21 cellular contexts compared by ENCODE assay signal in genomic region chr1:36391271-36391670, GRCh38. TPM values are rescaled to one million over a fixed set of nuclear protein-coding genes. Genes with fewer than 3 reads are reported as not detected.
DNase-seq lines count a peak whose midpoint lies in the region; ATAC-seq, FAIRE-seq and TF ChIP-seq lines count a peak whose summit lies in the region.
"Had no signal": no experiment of that assay in that cellular context is flagged by ENCODE, and none has a peak within 500 bp of the region (broad histone marks: within the 10 kb centered on the region; RNA-seq: fewer than 3 reads in every experiment).

No MANE protein-coding gene starts in this region.

- no peak overlapping the region for H3K4me3 ChIP-seq in aorta (ENCODE audit: low read length in 2 of 2)
- H3K4me3 ChIP-seq: ascending aorta, esophagus squamous epithelium, prostate gland, thyroid gland had no signal

- H3K27ac ChIP-seq in aorta (ENCODE audit: low read depth in 1 of 2, low read length in 2 of 2): peak overlapping the region in 1 of 2 donors; percentile 17
- H3K27ac ChIP-seq: prostate gland, thyroid gland had no signal

- WGBS in aorta, 2 donors: 94 to 96% methylated on average over 8 of the region's 8 CpGs

- peaks cover 0 to 2% of the 10 kb centered on the region in 2 donors for H3K36me3 ChIP-seq in aorta (ENCODE audit: control insufficient read depth in 1 of 2, insufficient read depth in 2 of 2, low read length in 1 of 2)

- no peak for TF ChIP-seq CTCF in natural killer cell (IDR thresholded peaks at IDR 0.05)

- no peak for TF ChIP-seq POLR2A in GM12891 (IDR thresholded peaks at IDR 0.05; ENCODE audit: low read depth, low read length)

- peaks cover 30 to 32% of the 10 kb centered on the region in 2 donors for H3K4me1 Mint-ChIP-seq in natural killer cell treated with Interleukin-12 subunit alpha and Interleukin-12 subunit beta and Interleukin-15 and Interleukin-18, amount 100 ng/mL, for 72 hours (ENCODE audit: low read depth in 2 of 2)
- H3K4me1 Mint-ChIP-seq in natural killer cell (peaks cover 8 to 21% of the 10 kb centered on the region in 2 donors), T-helper 17 cell (peaks cover 20% of the 10 kb centered on the region), naive B cell (peaks cover 54 to 91% (median 79%) of the 10 kb centered on the region in 3 donors)

- no peaks in the 10 kb centered on the region for H3K9me3 ChIP-seq in T-helper 17 cell (ENCODE audit: control insufficient read depth, low read length, poor library complexity, severe bottlenecking)
- H3K9me3 ChIP-seq in aorta (ENCODE audit: control insufficient read depth, low read length): no peaks in the 10 kb centered on the region
- H3K9me3 ChIP-seq: ascending aorta, esophagus squamous epithelium, prostate gland, thyroid gland had no signal

- no peak for DNase-seq in natural killer cell treated with Interleukin-12 subunit alpha and Interleukin-12 subunit beta and Interleukin-15 and Interleukin-18, amount 100 ng/mL, for 72 hours (ENCODE audit: low spot score)
- DNase-seq in natural killer cell (no peak), T-helper 17 cell (no peak), naive B cell (no peak), aorta (peak; percentile 26 to 28), iPS-NIHi7 (ENCODE audit: extremely low spot score) (no peak), GM12891 (ENCODE audit: insufficient read length, low spot score) (no peak)
- DNase-seq: activated CD8-positive, alpha-beta memory T cell treated with anti-CD3 and anti-CD28 coated beads, Interleukin-2, amount 10 ng/mL, durations not matched to agents 7 days and 5 days; activated effector memory CD4-positive, alpha-beta T cell treated with anti-CD3 and anti-CD28 coated beads, Interleukin-2, amount 50 U/mL, for 16 hours; effector memory CD4-positive, alpha-beta T cell; EL; esophagus squamous epithelium; NCI-H1105 treated with DMSO at 0.1 percent for 48 hours; NCI-H526; SHP77 treated with DMSO at 0.1 percent for 48 hours; stimulated activated CD4-positive, alpha-beta T cell treated with anti-CD3 and anti-CD28 coated beads, Interleukin-4, amount 100 ng/mL, for 4 hours; thyroid gland had no signal

- no peaks in the 10 kb centered on the region for H3K9me3 Mint-ChIP-seq in natural killer cell treated with Interleukin-12 subunit alpha and Interleukin-12 subunit beta and Interleukin-15 and Interleukin-18, amount 100 ng/mL, for 72 hours
- H3K9me3 Mint-ChIP-seq in natural killer cell: no peaks in the 10 kb centered on the region
- peaks cover 0 to 4% (median 0%) of the 10 kb centered on the region in 7 donors for H3K9me3 Mint-ChIP-seq in naive B cell
- H3K9me3 Mint-ChIP-seq: mesothelial cell of epicardium had no signal

- intact Hi-C loops in natural killer cell (cut with micrococcal nuclease): no loop called here
- intact Hi-C loops in aorta (cut with DNase I): no loop called here

- no peaks in the 10 kb centered on the region for H3K27me3 Mint-ChIP-seq in natural killer cell treated with Interleukin-12 subunit alpha and Interleukin-12 subunit beta and Interleukin-15 and Interleukin-18, amount 100 ng/mL, for 72 hours
- no peaks in the 10 kb centered on the region for H3K27me3 Mint-ChIP-seq in natural killer cell (ENCODE audit: low read depth in 2 of 2)
- no peaks in the 10 kb centered on the region for H3K27me3 Mint-ChIP-seq in T-helper 17 cell
- H3K27me3 Mint-ChIP-seq in naive B cell: no peaks in the 10 kb centered on the region
- H3K27me3 Mint-ChIP-seq: activated CD8-positive, alpha-beta memory T cell treated with anti-CD3 and anti-CD28 coated beads, Interleukin-2, amount 10 ng/mL, durations not matched to agents 7 days and 5 days had no signal

- H3K4me1 ChIP-seq in aorta (ENCODE audit: control insufficient read depth in 1 of 2, insufficient read depth in 2 of 2, low read length in 2 of 2): peaks cover 0 to 7% of the 10 kb centered on the region in 2 donors

- no peak for FAIRE-seq in GM12891 (lab: Jason Lieb, UNC)

- peaks cover 10% of the 10 kb centered on the region for H3K36me3 Mint-ChIP-seq in natural killer cell treated with Interleukin-12 subunit alpha and Interleukin-12 subunit beta and Interleukin-15 and Interleukin-18, amount 100 ng/mL, for 72 hours
- H3K36me3 Mint-ChIP-seq in natural killer cell (no peaks in the 10 kb centered on the region), T-helper 17 cell (ENCODE audit: low read depth) (peaks cover 6% of the 10 kb centered on the region), naive B cell (peaks cover 5 to 8% of the 10 kb centered on the region in 2 donors)

- peak overlapping the region; percentile 41 to 67 for H3K27ac Mint-ChIP-seq in natural killer cell treated with Interleukin-12 subunit alpha and Interleukin-12 subunit beta and Interleukin-15 and Interleukin-18, amount 100 ng/mL, for 72 hours
- H3K27ac Mint-ChIP-seq in natural killer cell (no peak overlapping the region), T-helper 17 cell (peak overlapping the region; percentile 51), naive B cell (peak overlapping the region; percentile 92 to 98 (median 97))
- H3K27ac Mint-ChIP-seq: mesothelial cell of epicardium had no signal

- H3K27me3 ChIP-seq in aorta (ENCODE audit: control insufficient read depth in 1 of 2, insufficient read depth in 2 of 2, low read length in 1 of 2): no peaks in the 10 kb centered on the region
- H3K27me3 ChIP-seq: ascending aorta, esophagus squamous epithelium, thyroid gland had no signal

- ATAC-seq in natural killer cell treated with Interleukin-12 subunit alpha and Interleukin-12 subunit beta and Interleukin-15 and Interleukin-18, amount 100 ng/mL, for 72 hours: no peak
- ATAC-seq in natural killer cell (no peak), T-helper 17 cell (no peak), naive B cell (ENCODE audit: low read depth in 2 of 2) (no peak), aorta (ENCODE audit: low FRiP score) (no peak), GM18870 (IDR thresholded peaks at IDR 0.05; ENCODE audit: unreplicated experiment) (no peak)
- ATAC-seq: activated CD8-positive, alpha-beta memory T cell treated with anti-CD3 and anti-CD28 coated beads, Interleukin-2, amount 10 ng/mL, durations not matched to agents 7 days and 5 days had no signal

- no peak overlapping the region for H3K4me3 Mint-ChIP-seq in natural killer cell treated with Interleukin-12 subunit alpha and Interleukin-12 subunit beta and Interleukin-15 and Interleukin-18, amount 100 ng/mL, for 72 hours
- H3K4me3 Mint-ChIP-seq in natural killer cell (no peak overlapping the region), T-helper 17 cell (no peak overlapping the region), naive B cell (peak overlapping the region; percentile 75 to 89 (median 85))
- H3K4me3 Mint-ChIP-seq: activated CD8-positive, alpha-beta memory T cell treated with anti-CD3 and anti-CD28 coated beads, Interleukin-2, amount 10 ng/mL, durations not matched to agents 7 days and 5 days; mesothelial cell of epicardium had no signal

TF ChIP-seq in GM12891, 5 proteins besides CTCF, POLR2A, EP300 and RAD21:
- no peak for TF ChIP-seq TAF1 (IDR thresholded peaks at IDR 0.05; ENCODE audit: low read depth, low read length)
- no peak for TF ChIP-seq POLR2AphosphoS5 (IDR thresholded peaks at IDR 0.05; ENCODE audit: low read depth, low read length)
- TF ChIP-seq POU2F2 (IDR thresholded peaks at IDR 0.05; ENCODE audit: low read depth, low read length): no peak
- TF ChIP-seq SPI1 (IDR thresholded peaks at IDR 0.05; ENCODE audit: low read depth, low read length): no peak

RNA-seq across cellular contexts. Expression of gene STK40, which starts 5.5 kb away (rescaled TPM):
- 10 to 100 TPM; 58.2 to 76.1 TPM for total RNA-seq in natural killer cell treated with Interleukin-12 subunit alpha and Interleukin-12 subunit beta and Interleukin-15 and Interleukin-18, amount 100 ng/mL, for 72 hours
- total RNA-seq in natural killer cell (10 to 100 TPM; 55.9 to 65.3 (median 59.8) TPM), T-helper 17 cell (10 to 100 TPM; 32.9 to 49.8 TPM), aorta (10 to 100 TPM; 63.9 to 95.7 TPM)
- polyA plus RNA-seq in naive B cell (ENCODE audit: low read depth in 6 of 6) (100 to 1,000 TPM in 1 of 6 donors, 10 to 100 TPM in 5; 62.3 to 105 (median 73.3) TPM), aorta (10 to 100 TPM; 33.2 to 35.4 TPM)
- 19.9 TPM for polyA plus RNA-seq in GM12891 (2012; ENCODE audit: low read depth, missing spikeins)

RNA-seq across cellular contexts. Expression of gene LSM10, which starts 6.4 kb away (rescaled TPM):
- 10 to 100 TPM; 56.6 to 58.1 TPM for total RNA-seq in natural killer cell treated with Interleukin-12 subunit alpha and Interleukin-12 subunit beta and Interleukin-15 and Interleukin-18, amount 100 ng/mL, for 72 hours
- total RNA-seq in natural killer cell (10 to 100 TPM; 25.2 to 30.4 (median 26.6) TPM), T-helper 17 cell (10 to 100 TPM; 26.4 to 31.1 TPM), aorta (10 to 100 TPM; 30.1 TPM)
- polyA plus RNA-seq in naive B cell (ENCODE audit: low read depth in 6 of 6) (100 to 1,000 TPM; 358 to 480 (median 448) TPM), aorta (10 to 100 TPM; 39.6 to 57.7 TPM)
- 47.3 TPM for polyA plus RNA-seq in GM12891 (2012; ENCODE audit: low read depth, missing spikeins)

RNA-seq across cellular contexts. Expression of gene OSCP1, which starts 59.0 kb away (rescaled TPM):
- 1 to 10 TPM in 1 of 2 donors, under 1 TPM in 1; 0.59 to 1.2 TPM for total RNA-seq in natural killer cell treated with Interleukin-12 subunit alpha and Interleukin-12 subunit beta and Interleukin-15 and Interleukin-18, amount 100 ng/mL, for 72 hours
- total RNA-seq in natural killer cell (1 to 10 TPM in 1 of 3 donors, not detected in 2; 2.3 TPM), T-helper 17 cell (under 1 TPM in 1 of 2 donors, not detected in 1; 0.99 TPM), aorta (1 to 10 TPM; 4.2 to 8.6 TPM)
- polyA plus RNA-seq in naive B cell (ENCODE audit: low read depth in 6 of 6) (under 1 TPM in 1 of 6 donors, not detected in 5; 0.62 TPM), aorta (1 to 10 TPM; 6.4 to 7.0 TPM)
- 2.6 TPM for polyA plus RNA-seq in GM12891 (2012; ENCODE audit: low read depth, missing spikeins)

Comparison
In these comparisons a context has a peak if more than half of its experiments do, and no peak if none do; other contexts are left out.
1. H3K27ac Mint-ChIP-seq: peak in natural killer cell treated with Interleukin-12 subunit alpha and Interleukin-12 subunit beta and Interleukin-15 and Interleukin-18, amount 100 ng/mL, for 72 hours (2 of 2), T-helper 17 cell (single experiment) and naive B cell (6 of 6); none in natural killer cell (0 of 2).
2. DNase-seq: peak in aorta (2 of 2); none in natural killer cell treated with Interleukin-12 subunit alpha and Interleukin-12 subunit beta and Interleukin-15 and Interleukin-18, amount 100 ng/mL, for 72 hours (single experiment), natural killer cell (single experiment), T-helper 17 cell (0 of 3), naive B cell (single experiment), iPS-NIHi7 (single experiment) and GM12891 (single experiment).
3. H3K4me3 Mint-ChIP-seq: peak in naive B cell (8 of 8); none in natural killer cell treated with Interleukin-12 subunit alpha and Interleukin-12 subunit beta and Interleukin-15 and Interleukin-18, amount 100 ng/mL, for 72 hours (single experiment), natural killer cell (single experiment) and T-helper 17 cell (single experiment).